13 cellular contexts compared by ENCODE assay signal in the genomic region with DNA sequence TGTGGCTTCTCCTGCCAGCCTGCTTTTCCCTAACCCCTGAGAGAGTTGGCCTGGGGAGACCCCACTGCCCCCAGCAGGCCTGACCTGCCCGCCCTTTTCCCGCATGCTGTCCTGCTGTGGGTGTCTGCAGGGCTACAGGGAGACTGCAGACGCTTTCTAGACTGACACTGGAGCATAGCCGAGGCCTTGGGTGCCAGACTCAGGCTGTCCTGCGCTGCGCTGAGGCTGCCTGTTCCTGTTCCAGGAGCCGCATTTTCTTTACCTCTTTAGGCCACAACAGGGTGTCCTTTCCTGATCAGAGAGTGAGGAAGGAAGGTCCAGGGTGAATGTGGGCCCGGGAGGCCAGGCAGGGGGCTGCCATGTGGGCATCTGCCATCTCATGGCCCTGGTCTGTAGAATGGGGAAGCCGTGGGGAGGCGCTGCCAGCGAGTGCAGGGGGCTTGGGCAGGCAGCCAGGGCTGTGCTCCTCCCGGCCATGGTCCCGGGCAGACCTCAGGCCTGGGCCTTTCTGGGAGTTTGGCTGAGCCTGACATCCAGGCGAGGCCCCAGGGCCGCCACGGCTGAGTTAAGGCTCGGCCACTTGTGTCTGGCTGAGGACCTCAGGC. TPM values are rescaled to one million over a fixed set of nuclear protein-coding genes. Genes with fewer than 3 reads are reported as not detected.
DNase-seq lines count a peak whose midpoint lies in the region; ATAC-seq, FAIRE-seq and TF ChIP-seq lines count a peak whose summit lies in the region.
"Had no signal": no experiment of that assay in that cellular context is flagged by ENCODE, and none has a peak within 500 bp of the region (broad histone marks: within the 10 kb centered on the region; RNA-seq: fewer than 3 reads in every experiment).

No MANE protein-coding gene starts in this region.

- H3K4me3 Mint-ChIP-seq in brain: peak overlapping the region in 3 of 5 experiments; percentile 24 to 58 (median 38)

- H3K27ac Mint-ChIP-seq in brain: peak overlapping the region in 4 of 5 experiments; percentile 51 to 82 (median 70)

- H3K36me3 ChIP-seq in HepG2 (replicated peaks in 1 of 2; ENCODE audit: control insufficient read depth in 1 of 2, insufficient read depth in 2 of 2, low read length in 2 of 2) (no peaks in the 10 kb centered on the region; a peak in 1 of 5 replicates), skeletal muscle tissue (ENCODE audit: control insufficient read depth in 3 of 3, insufficient read depth in 3 of 3, low read length in 3 of 3) (peaks cover 3 to 7% (median 4%) of the 10 kb centered on the region in 3 donors)

- peaks cover 37% of the 10 kb centered on the region for H3K4me1 Mint-ChIP-seq in brain

- no peak overlapping the region for H3K4me2 ChIP-seq in HepG2 (ENCODE audit: low read depth, low read length)

- TF ChIP-seq EP300 in HepG2 (IDR thresholded peaks at IDR 0.05; ENCODE audit: low read depth in 2 of 2, low read length in 2 of 2) (no peak), HepG2 (CRISPR knock-in tag; IDR thresholded peaks at IDR 0.05; ENCODE audit: borderline replicate concordance) (no peak)

- POLR2A ChIA-PET in HepG2 (lab: Yijun Ruan, JAX): no interaction called here

- H3K4me3 ChIP-seq in HL-60 (replicated peaks; ENCODE audit: insufficient read depth, low read length) (no peak overlapping the region), HepG2 (replicated peaks in 1 of 3; ENCODE audit: insufficient read depth in 1 of 3, low read depth in 2 of 3, low read length in 3 of 3) (no peak overlapping the region), skeletal muscle tissue (ENCODE audit: low read length in 3 of 3) (no peak overlapping the region)
- H3K4me3 ChIP-seq: ascending aorta had no signal

- intact Hi-C loops in HepG2 (cut with micrococcal nuclease; ENCODE audit: unreplicated experiment) (no loop called here), sciatic nerve (cut with DNase I) (no loop called here)

- CTCF ChIA-PET in HepG2 (lab: Yijun Ruan, JAX; ENCODE audit: low intra/inter-chr PET ratio, low total read pairs): no interaction called here

- no TSS peak for BruUV-seq in HepG2 (replicated peaks; lab: Mats Ljungman, UMichigan)

- peaks cover 3% of the 10 kb centered on the region for H3K27me3 Mint-ChIP-seq in brain

- FAIRE-seq in HepG2 (lab: Jason Lieb, UNC): no peak
- FAIRE-seq: GM18507 had no signal

- TF ChIP-seq CTCF in HL-60 (IDR thresholded peaks at IDR 0.05; ENCODE audit: insufficient read depth, low read length) (no peak), brain (conservative IDR thresholded peaks at IDR 0.05) (no peak), HepG2 (CRISPR knock-in tag; IDR thresholded peaks at IDR 0.05) (no peak)

- no peak overlapping the region for H2AFZ ChIP-seq in HepG2 (ENCODE audit: low read length)

- H3K9me3 ChIP-seq in HepG2 (ENCODE audit: low read length) (no peaks in the 10 kb centered on the region), skeletal muscle tissue (ENCODE audit: control insufficient read depth in 3 of 3, low read length in 3 of 3) (no peaks in the 10 kb centered on the region)
- H3K9me3 ChIP-seq: ascending aorta, BE2C had no signal

- H3K36me3 Mint-ChIP-seq in brain: peaks cover 4% of the 10 kb centered on the region

- peak in 1 of 2 experiments; percentile 65 for DNase-seq in HL-60 (ENCODE audit: low read depth in 1 of 2, low spot score in 1 of 2)
- DNase-seq in HepG2 (ENCODE audit: low spot score): no peak
- no peak for DNase-seq in sciatic nerve (ENCODE audit: low spot score)
- no peak for DNase-seq in nucleus accumbens (lab: John Stamatoyannopoulos, UW)
- no peak for DNase-seq in NAMALWA (ENCODE audit: low spot score)
- DNase-seq: activated T-cell treated with anti-CD3 and anti-CD28 coated beads, Interleukin-2, amount 50 U/mL, for 48 hours; BE2C; hypothalamus had no signal

- ATAC-seq in HepG2: no peak
- no peak for ATAC-seq in sciatic nerve
- ATAC-seq in GM21515 (IDR thresholded peaks at IDR 0.05; ENCODE audit: unreplicated experiment): no peak

- H3K27ac ChIP-seq in HL-60 (replicated peaks) (peak overlapping the region; percentile 58), HepG2 (ENCODE audit: extremely low read length, insufficient read depth, low read length) (no peak overlapping the region), skeletal muscle tissue (ENCODE audit: low read depth, low read length) (no peak overlapping the region)
- H3K27ac ChIP-seq: ascending aorta had no signal

- TF ChIP-seq RAD21 in HepG2 (CRISPR knock-in tag; IDR thresholded peaks at IDR 0.05): no peak

- peaks cover 12% of the 10 kb centered on the region for H3K4me1 ChIP-seq in HepG2 (ENCODE audit: insufficient read depth, low read length)
- peaks cover 27 to 50% (median 42%) of the 10 kb centered on the region in 3 donors for H3K4me1 ChIP-seq in skeletal muscle tissue (ENCODE audit: control insufficient read depth in 3 of 3, insufficient read depth in 3 of 3, low read length in 3 of 3)

- 84% methylated on average over 5 of the region's 17 CpGs for WGBS in HepG2 (ENCODE audit: low lambda C conversion rate)

- H4K20me1 ChIP-seq in HepG2 (ENCODE audit: insufficient read depth, low read length): no peaks in the 10 kb centered on the region

- H3K9ac ChIP-seq in HepG2 (ENCODE audit: insufficient read depth, low read depth, low read length): no peak overlapping the region
- H3K9ac ChIP-seq in skeletal muscle tissue (ENCODE audit: low read depth in 1 of 3, low read length in 3 of 3): peak overlapping the region; percentile 32 to 60 (median 33)

- H3K27me3 ChIP-seq in HL-60 (ENCODE audit: insufficient read depth, poor library complexity, severe bottlenecking) (no peaks in the 10 kb centered on the region), HepG2 (ENCODE audit: control insufficient read depth in 1 of 2, insufficient read depth in 2 of 2, low read length in 2 of 2) (no peaks in the 10 kb centered on the region; a peak in 1 of 5 replicates), skeletal muscle tissue (ENCODE audit: control insufficient read depth in 3 of 3, insufficient read depth in 3 of 3, low read length in 3 of 3) (no peaks in the 10 kb centered on the region)
- H3K27me3 ChIP-seq: ascending aorta, BE2C had no signal

- in situ Hi-C loops in HepG2 (cut with HindIII; ENCODE audit: extremely low pct_ligation_motif_present, low pct_unique_long_range_greater_than_20kb): no loop called here

- no peak for TF ChIP-seq POLR2A in HepG2 (IDR thresholded peaks at IDR 0.05; ENCODE audit: insufficient read depth in 1 of 2, low read depth in 2 of 2, low read length in 2 of 2)

- H3K79me2 ChIP-seq in HepG2 (ENCODE audit: insufficient read depth, low read length): no peaks in the 10 kb centered on the region

- H3K9me3 Mint-ChIP-seq in brain: no peaks in the 10 kb centered on the region

TF ChIP-seq in HepG2, 621 proteins besides CTCF, POLR2A, EP300 and RAD21 (continues in another document):
- TF ChIP-seq CAMTA2 (CRISPR knock-in tag; IDR thresholded peaks at IDR 0.05; ENCODE audit: borderline replicate concordance): no peak
- TF ChIP-seq ZNF781 (CRISPR knock-in tag; IDR thresholded peaks at IDR 0.05; ENCODE audit: borderline replicate concordance, not compliant biosample characterization): no peak
- TF ChIP-seq ERF (CRISPR knock-in tag; IDR thresholded peaks at IDR 0.05): no peak
- TF ChIP-seq ZSCAN25 (CRISPR knock-in tag; IDR thresholded peaks at IDR 0.05): no peak
- no peak for TF ChIP-seq ZNF44 (CRISPR knock-in tag; IDR thresholded peaks at IDR 0.05)
- TF ChIP-seq, protein P1, sequence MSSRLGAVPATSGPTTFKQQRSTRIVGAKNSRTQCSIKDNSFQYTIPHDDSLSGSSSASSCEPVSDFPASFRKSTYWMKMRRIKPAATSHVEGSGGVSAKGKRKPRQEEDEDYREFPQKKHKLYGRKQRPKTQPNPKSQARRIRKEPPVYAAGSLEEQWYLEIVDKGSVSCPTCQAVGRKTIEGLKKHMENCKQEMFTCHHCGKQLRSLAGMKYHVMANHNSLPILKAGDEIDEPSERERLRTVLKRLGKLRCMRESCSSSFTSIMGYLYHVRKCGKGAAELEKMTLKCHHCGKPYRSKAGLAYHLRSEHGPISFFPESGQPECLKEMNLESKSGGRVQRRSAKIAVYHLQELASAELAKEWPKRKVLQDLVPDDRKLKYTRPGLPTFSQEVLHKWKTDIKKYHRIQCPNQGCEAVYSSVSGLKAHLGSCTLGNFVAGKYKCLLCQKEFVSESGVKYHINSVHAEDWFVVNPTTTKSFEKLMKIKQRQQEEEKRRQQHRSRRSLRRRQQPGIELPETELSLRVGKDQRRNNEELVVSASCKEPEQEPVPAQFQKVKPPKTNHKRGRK (CRISPR knock-in tag; IDR thresholded peaks at IDR 0.05): no peak
- no peak for TF ChIP-seq PRMT3 (CRISPR knock-in tag; IDR thresholded peaks at IDR 0.05; ENCODE audit: borderline replicate concordance, low read depth)
- peak; percentile 52 for TF ChIP-seq AGO2 (optimal IDR thresholded peaks at IDR 0.05; ENCODE audit: low read depth, low read length)
- TF ChIP-seq ZNF674 (CRISPR knock-in tag; IDR thresholded peaks at IDR 0.05; ENCODE audit: low read depth): no peak
- TF ChIP-seq MAF1 (CRISPR knock-in tag; IDR thresholded peaks at IDR 0.05; ENCODE audit: borderline replicate concordance): no peak

RNA-seq across cellular contexts. Expression of a gene that starts 3.6 kb away (rescaled TPM):
- polyA plus RNA-seq in brain (ENCODE audit: insufficient read depth, low read depth, low replicate concordance) (16.0 TPM), HepG2 (2011; rRNA removed) (2.3 and 3.7 TPM in 2 replicates)
- total RNA-seq in HepG2 (2016; rRNA removed; fragmentation: Illumina TruSeq; extraction: Trizol) (3.5 and 4.7 TPM in 2 replicates), skeletal muscle tissue (11.0 TPM), sciatic nerve (13.3 TPM)
- total RNA-seq in HepG2 (2016; cell fraction: cytosol; rRNA removed; fragmentation: Illumina TruSeq; extraction: Trizol; ENCODE audit: low read depth): 1.3 and 1.8 TPM in 2 replicates
- total RNA-seq in HepG2 (2016; cell fraction: insoluble cytoplasmic fraction; rRNA removed; fragmentation: Illumina TruSeq; extraction: Trizol): 3.2 and 5.1 TPM in 2 replicates
- total RNA-seq in HepG2 (2016; cell fraction: membrane; rRNA removed; fragmentation: Illumina TruSeq; extraction: Trizol): 3.2 and 3.7 TPM in 2 replicates
- 2.9 and 3.1 TPM in 2 replicates for total RNA-seq in HepG2 (2016; cell fraction: nucleus; rRNA removed; fragmentation: Illumina TruSeq; extraction: Trizol)
- polyA plus RNA-seq in HepG2 (2011; cell fraction: cytosol; rRNA removed): 3.1 and 4.4 TPM in 2 replicates
- polyA plus RNA-seq in HepG2 (2011; cell fraction: nucleus; rRNA removed): 12.7 and 14.5 TPM in 2 replicates
- 2.3 and 4.1 TPM in 2 replicates for polyA plus RNA-seq in HepG2 (2012)
- polyA plus RNA-seq in HepG2 (2016; cell fraction: cytosol; fragmentation: Illumina TruSeq; extraction: Trizol; ENCODE audit: low read depth): 1.2 and 1.3 TPM in 2 replicates
- polyA plus RNA-seq in HepG2 (2016; cell fraction: insoluble cytoplasmic fraction; fragmentation: Illumina TruSeq; extraction: Trizol; ENCODE audit: low read depth): 2.8 and 3.2 TPM in 2 replicates
- polyA plus RNA-seq in HepG2 (2016; cell fraction: membrane; fragmentation: Illumina TruSeq; extraction: Trizol; ENCODE audit: low read depth): 2.2 and 2.3 TPM in 2 replicates
- polyA plus RNA-seq in HepG2 (2016; cell fraction: nucleus; fragmentation: Illumina TruSeq; extraction: Trizol; ENCODE audit: insufficient read depth, low read depth): 5.4 and 5.6 TPM in 2 replicates
- 3.9 and 6.3 TPM in 2 replicates for polyA minus RNA-seq in HepG2 (2011; rRNA and poly(A)+ RNA removed; ENCODE audit: low replicate concordance)
- polyA minus RNA-seq in HepG2 (2011; cell fraction: cytosol; rRNA and poly(A)+ RNA removed): 4.8 and 5.9 TPM in 2 replicates
- 2.7 and 3.5 TPM in 2 replicates for polyA minus RNA-seq in HepG2 (2011; cell fraction: nucleus; rRNA and poly(A)+ RNA removed)
